ENCODE assay signal across 20 cellular contexts in genomic region chr6:24043848-24044247, GRCh38.
DNase-seq lines count a peak whose midpoint lies in the region; ATAC-seq, FAIRE-seq and TF ChIP-seq lines count a peak whose summit lies in the region.
"Had no signal": no experiment of that assay in that cellular context is flagged by ENCODE, and none has a peak within 500 bp of the region (broad histone marks: within the 10 kb centered on the region; RNA-seq: fewer than 3 reads in every experiment).

No MANE protein-coding gene starts in this region.

- no peak overlapping the region for H2AK9ac ChIP-seq in IMR-90 (replicated peaks; ENCODE audit: low read depth, low read length, poor library complexity)

- in situ Hi-C loops in IMR-90 (cut with MboI; ENCODE audit: low sequenced_read_pairs): no loop called here

- TF ChIP-seq RAD21 in A549 (conservative IDR thresholded peaks at IDR 0.05 in 1 of 2, IDR thresholded peaks at IDR 0.05 in 1 of 2) (no peak), IMR-90 (IDR thresholded peaks at IDR 0.05; ENCODE audit: low read length) (no peak)

- H3K18ac ChIP-seq in IMR-90 (ENCODE audit: low read depth, low read length): no peak overlapping the region

- no peak overlapping the region for H3K4ac ChIP-seq in IMR-90 (ENCODE audit: low read depth, low read length)

- no peak overlapping the region for H2BK120ac ChIP-seq in IMR-90 (ENCODE audit: low read depth, low read length)

- H3K9me1 ChIP-seq in IMR-90 (ENCODE audit: insufficient read depth, low read length): no peaks in the 10 kb centered on the region

- BruUV-seq in IMR-90 (replicated peaks; lab: Mats Ljungman, UMichigan): no TSS peak

- intact Hi-C loops in IMR-90 (cut with micrococcal nuclease) (no loop called here), kidney (cut with DNase I) (no loop called here)

- no peak overlapping the region for H3K23ac ChIP-seq in IMR-90 (ENCODE audit: low read depth, low read length)

- no peak overlapping the region for H2AFZ ChIP-seq in IMR-90 (replicated peaks; ENCODE audit: low read length, poor library complexity)

- no peak overlapping the region for H2BK5ac ChIP-seq in IMR-90 (ENCODE audit: low read depth, low read length, poor library complexity, severe bottlenecking)

- H3K4me1 ChIP-seq in A549 (no peaks in the 10 kb centered on the region), IMR-90 (ENCODE audit: control insufficient read depth, insufficient read depth, low read length) (no peaks in the 10 kb centered on the region), kidney (ENCODE audit: control insufficient read depth in 1 of 2, insufficient read depth in 1 of 2, low read depth in 1 of 2, low read length in 2 of 2) (no peaks in the 10 kb centered on the region)
- H3K4me1 ChIP-seq: BLaER1 treated with 17β-estradiol and CSF1 and Interleukin-3, amounts not matched to agents 10 nM and 100 nM; Caco-2 had no signal

- FAIRE-seq in A549 (lab: Jason Lieb, UNC): no peak
- peak; percentile 33 for FAIRE-seq in kidney (lab: Jason Lieb, UNC)
- FAIRE-seq: A204.1, D721Med, G401.6, GM12891 had no signal

- TF ChIP-seq EP300 in A549 (IDR thresholded peaks at IDR 0.05): no peak

- H3K9me3 ChIP-seq in A549 (no peaks in the 10 kb centered on the region), IMR-90 (ENCODE audit: control insufficient read depth, insufficient read depth, low read length) (peaks cover 10% of the 10 kb centered on the region), kidney (ENCODE audit: control insufficient read depth in 1 of 2, low read length in 2 of 2) (no peaks in the 10 kb centered on the region)
- H3K9me3 ChIP-seq: Caco-2 had no signal

- H3K36me3 ChIP-seq in IMR-90 (ENCODE audit: control insufficient read depth, insufficient read depth, low read length) (no peaks in the 10 kb centered on the region), kidney (ENCODE audit: control insufficient read depth in 1 of 2, insufficient read depth in 2 of 2, low read length in 2 of 2) (no peaks in the 10 kb centered on the region)
- H3K36me3 ChIP-seq: BLaER1 treated with 17β-estradiol and CSF1 and Interleukin-3, amounts not matched to agents 10 nM and 100 nM had no signal

- H4K5ac ChIP-seq in IMR-90 (ENCODE audit: low read depth, low read length): no peak overlapping the region

- no peak overlapping the region for H2AK5ac ChIP-seq in IMR-90 (ENCODE audit: low read depth, low read length)

- no peak overlapping the region for H3K14ac ChIP-seq in IMR-90 (replicated peaks; ENCODE audit: low read depth, low read length)

- H2BK20ac ChIP-seq in IMR-90 (ENCODE audit: low read depth, low read length): no peak overlapping the region

- H3K27me3 ChIP-seq in IMR-90 (ENCODE audit: control insufficient read depth, insufficient read depth, low read length): no peaks in the 10 kb centered on the region
- H3K27me3 ChIP-seq: BLaER1 treated with 17β-estradiol and CSF1 and Interleukin-3, amounts not matched to agents 10 nM and 100 nM had no signal

- H3K79me1 ChIP-seq in IMR-90 (ENCODE audit: low read depth in 1 of 2, low read length in 2 of 2): no peaks in the 10 kb centered on the region

- H3K27ac ChIP-seq in A549 (no peak overlapping the region), IMR-90 (ENCODE audit: insufficient read depth, low read length) (no peak overlapping the region), kidney (ENCODE audit: low read depth in 2 of 2, low read length in 2 of 2) (no peak overlapping the region)
- H3K27ac ChIP-seq: BLaER1 treated with 17β-estradiol and CSF1 and Interleukin-3, amounts not matched to agents 10 nM and 100 nM; C4-2B had no signal

- no peak overlapping the region for H2BK15ac ChIP-seq in IMR-90 (ENCODE audit: low read depth, low read length)

- H4K20me1 ChIP-seq in IMR-90 (ENCODE audit: insufficient read depth, low read length): no peaks in the 10 kb centered on the region
- H4K20me1 ChIP-seq: BLaER1 treated with 17β-estradiol and CSF1 and Interleukin-3, amounts not matched to agents 10 nM and 100 nM had no signal

- no peak overlapping the region for H3K56ac ChIP-seq in IMR-90 (ENCODE audit: extremely low read depth, insufficient read depth, low read length)

- CTCF ChIA-PET in A549 (lab: Yijun Ruan, JAX): no interaction called here
- CTCF ChIA-PET in IMR-90 (lab: Yijun Ruan, JAX): no interaction called here

- H3K4me2 ChIP-seq in A549 (no peak overlapping the region), IMR-90 (ENCODE audit: low read depth, low read length) (no peak overlapping the region)
- H3K4me2 ChIP-seq: BLaER1 treated with 17β-estradiol and CSF1 and Interleukin-3, amounts not matched to agents 10 nM and 100 nM had no signal

- TF ChIP-seq CTCF in A549 (IDR thresholded peaks at IDR 0.05) (no peak), IMR-90 (conservative IDR thresholded peaks at IDR 0.05; ENCODE audit: low read depth, low read length) (no peak), kidney (IDR thresholded peaks at IDR 0.05; ENCODE audit: borderline replicate concordance, extremely low read depth, insufficient read depth) (no peak)

- TF ChIP-seq POLR2A in A549 (IDR thresholded peaks at IDR 0.05; ENCODE audit: low read length): no peak
- TF ChIP-seq POLR2A in IMR-90 (IDR thresholded peaks at IDR 0.05; ENCODE audit: low read depth, low read length): no peak

- WGBS in A549 (ENCODE audit: missing lambda C conversion rate): 26% methylated on average over 2 of the region's 2 CpGs
- no CpG with 5 or more reads among the region's 2 CpGs for WGBS in IMR-90 (ENCODE audit: extremely low coverage in 2 of 2, insufficient read length in 1 of 2), 2 experiments

- H3K9ac ChIP-seq in IMR-90 (ENCODE audit: low read depth, low read length) (no peak overlapping the region), kidney (ENCODE audit: low read length in 2 of 2) (no peak overlapping the region)
- H3K9ac ChIP-seq: BLaER1 treated with 17β-estradiol and CSF1 and Interleukin-3, amounts not matched to agents 10 nM and 100 nM had no signal

- no peak for DNase-seq in A549 (ENCODE audit: low read depth in 1 of 2, low spot score in 1 of 2)
- no peak for DNase-seq in IMR-90
- DNase-seq in kidney: no peak
- no peak for DNase-seq in NCI-H510A treated with DMSO at 0.1 percent for 48 hours (lab: John Stamatoyannopoulos, UW)
- no peak for DNase-seq in NCI-H69 (lab: John Stamatoyannopoulos, UW)
- DNase-seq: 8988T; AML-193; Caco-2; Calu3; CD4-positive, alpha-beta T cell; CD8-positive, alpha-beta T cell; DMS79 treated with DMSO at 0.1 percent for 48 hours; GF-D8 had no signal

- dilution Hi-C loops in IMR-90 (cut with HindIII; ENCODE audit: low sequenced_read_pairs, unreplicated experiment): no loop called here

- H4K91ac ChIP-seq in IMR-90 (ENCODE audit: insufficient read depth, low read depth, low read length): no peak overlapping the region

- ATAC-seq in A549: no peak
- ATAC-seq in IMR-90 (ENCODE audit: low read depth): no peak
- ATAC-seq in GM18868 (IDR thresholded peaks at IDR 0.05; ENCODE audit: unreplicated experiment): no peak
- ATAC-seq: CD8-positive, alpha-beta T cell had no signal

- POLR2A ChIA-PET in A549 (lab: Yijun Ruan, JAX) (no interaction called here), IMR-90 (lab: Charles Lee; ENCODE audit: unreplicated experiment) (no interaction called here)

- H4K8ac ChIP-seq in IMR-90 (ENCODE audit: low read depth in 2 of 2, low read length in 2 of 2): no peak overlapping the region

- H3K4me3 ChIP-seq in A549: no peak overlapping the region
- H3K4me3 ChIP-seq in IMR-90 (ENCODE audit: insufficient read depth, low read depth, low read length): no peak overlapping the region
- H3K4me3 ChIP-seq in kidney (ENCODE audit: low read length in 2 of 2): no peak overlapping the region
- H3K4me3 ChIP-seq: BLaER1 treated with 17β-estradiol and CSF1 and Interleukin-3, amounts not matched to agents 10 nM and 100 nM had no signal

TF ChIP-seq in A549, 52 proteins besides CTCF, POLR2A, EP300 and RAD21:
- TF ChIP-seq SREBF2 (IDR thresholded peaks at IDR 0.05) (no peak), MAFK (IDR thresholded peaks at IDR 0.05; ENCODE audit: partially characterized antibody) (peak; percentile 69), HOXA7 (CRISPR knock-in tag; IDR thresholded peaks at IDR 0.05) (no peak), ESRRA (IDR thresholded peaks at IDR 0.05; ENCODE audit: borderline replicate concordance, low read length) (no peak)
TF ChIP-seq in A549: peak in this region for 1.

TF ChIP-seq in IMR-90, 13 proteins besides CTCF, POLR2A, EP300 and RAD21:
- no peak for TF ChIP-seq MXI1 (IDR thresholded peaks at IDR 0.05; ENCODE audit: borderline replicate concordance, low read depth, low read length)
- peak; percentile 70 for TF ChIP-seq MAFK (IDR thresholded peaks at IDR 0.05; ENCODE audit: low read depth, low read length)
TF ChIP-seq in IMR-90: peak in this region for 1.
